ENCODE assay signal across 10 cellular contexts in the genomic region with DNA sequence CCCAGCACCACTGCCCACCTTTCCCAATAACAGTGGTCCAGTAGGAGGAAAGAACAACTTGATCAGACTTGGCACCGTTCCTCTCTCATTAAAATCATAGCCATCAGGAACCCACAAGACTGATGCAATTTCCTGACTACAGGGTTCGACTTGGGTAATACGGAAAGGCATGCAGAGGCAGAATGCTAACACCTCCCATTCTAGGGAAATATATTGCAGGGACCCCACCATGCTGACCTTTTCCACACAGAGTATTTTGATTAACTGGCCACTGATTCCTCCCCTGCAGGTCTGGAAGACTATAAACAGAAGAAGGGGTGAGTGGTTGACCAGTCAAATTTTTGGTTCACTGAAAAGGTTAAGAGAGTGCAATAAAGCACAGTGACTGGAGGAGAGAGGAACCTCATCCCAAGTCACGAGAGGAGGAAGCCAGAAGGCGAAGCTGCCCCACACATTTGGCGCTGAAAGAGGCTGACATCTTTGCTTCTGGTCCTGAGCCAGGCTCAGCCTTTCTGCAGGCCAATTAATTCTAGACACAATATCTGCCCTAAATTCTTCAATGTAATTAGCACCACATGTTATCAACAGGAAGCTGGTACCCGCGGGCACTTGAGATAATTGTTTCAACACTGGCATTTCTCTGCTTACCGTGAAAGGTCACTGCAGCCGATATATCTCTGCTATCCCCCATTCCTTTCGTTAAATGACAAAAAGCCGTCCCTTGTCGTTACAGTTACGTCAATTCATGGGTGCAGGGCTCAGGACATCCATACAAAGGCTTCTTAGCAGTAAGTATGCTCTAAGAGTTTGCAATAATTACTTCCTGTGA.
A peak's percentile ranks its signal among the peaks of the same experiment; 100 is the strongest.
DNase-seq lines count a peak whose midpoint lies in the region; ATAC-seq and TF ChIP-seq lines count a peak whose summit lies in the region.
"Had no signal": no experiment of that assay in that cellular context is flagged by ENCODE, and none has a peak within 500 bp of the region (broad histone marks: within the 10 kb centered on the region; RNA-seq: fewer than 3 reads in every experiment).

No MANE protein-coding gene starts in this region.

- in situ Hi-C loops in astrocyte of the spinal cord (cut with HindIII; ENCODE audit: low sequenced_read_pairs) = no loop called here

- ATAC-seq in GM18873 (IDR thresholded peaks at IDR 0.05; ENCODE audit: low FRiP score, unreplicated experiment) = no peak

- peak overlapping the region in 1 of 2 donors; percentile 7 for H3K27ac ChIP-seq in coronary artery
- H3K27ac ChIP-seq: pancreas, transverse colon had no signal

- DNase-seq in COR-L47 (lab: John Stamatoyannopoulos, UW) (peak; percentile 77), NCI-H1417 treated with DMSO at 0.1 percent for 48 hours (lab: John Stamatoyannopoulos, UW) (peak; percentile 2), astrocyte of the spinal cord (ENCODE audit: low read depth, low spot score) (peak; percentile 88), lung microvascular endothelial cell (ENCODE audit: low read depth in 2 of 2) (peak; percentile 37 to 83), coronary artery (ENCODE audit: low spot score) (no peak)
- DNase-seq in activated CD4-positive, CD25-positive, alpha-beta regulatory T cell (lab: John Stamatoyannopoulos, UW) = no peak
- no peak for DNase-seq in stimulated activated CD8-positive, alpha-beta memory T cell treated with anti-CD3 and anti-CD28 coated beads, Interleukin-4, amount 100 ng/mL, for 48 hours
- DNase-seq: pancreas, transverse colon had no signal

- H3K4me3 ChIP-seq in astrocyte of the spinal cord (ENCODE audit: low read depth, low read length) (no peak overlapping the region), coronary artery (no peak overlapping the region)
- H3K4me3 ChIP-seq: pancreas, transverse colon had no signal

- no peak for TF ChIP-seq CTCF in astrocyte of the spinal cord (IDR thresholded peaks at IDR 0.05; ENCODE audit: low read depth, low read length)
- no peak for TF ChIP-seq CTCF in coronary artery (IDR thresholded peaks at IDR 0.05)

Comparison
In these comparisons a context has a peak if more than half of its experiments do, and no peak if none do; other contexts are left out.
1. DNase-seq: peak in COR-L47 (single experiment), NCI-H1417 treated with DMSO at 0.1 percent for 48 hours (single experiment), astrocyte of the spinal cord (single experiment) and lung microvascular endothelial cell (2 of 2); none in activated CD4-positive, CD25-positive, alpha-beta regulatory T cell (0 of 4), coronary artery (single experiment) and stimulated activated CD8-positive, alpha-beta memory T cell treated with anti-CD3 and anti-CD28 coated beads, Interleukin-4, amount 100 ng/mL, for 48 hours (single experiment).